ENCODE assay signal across 20 cellular contexts in the genomic region with DNA sequence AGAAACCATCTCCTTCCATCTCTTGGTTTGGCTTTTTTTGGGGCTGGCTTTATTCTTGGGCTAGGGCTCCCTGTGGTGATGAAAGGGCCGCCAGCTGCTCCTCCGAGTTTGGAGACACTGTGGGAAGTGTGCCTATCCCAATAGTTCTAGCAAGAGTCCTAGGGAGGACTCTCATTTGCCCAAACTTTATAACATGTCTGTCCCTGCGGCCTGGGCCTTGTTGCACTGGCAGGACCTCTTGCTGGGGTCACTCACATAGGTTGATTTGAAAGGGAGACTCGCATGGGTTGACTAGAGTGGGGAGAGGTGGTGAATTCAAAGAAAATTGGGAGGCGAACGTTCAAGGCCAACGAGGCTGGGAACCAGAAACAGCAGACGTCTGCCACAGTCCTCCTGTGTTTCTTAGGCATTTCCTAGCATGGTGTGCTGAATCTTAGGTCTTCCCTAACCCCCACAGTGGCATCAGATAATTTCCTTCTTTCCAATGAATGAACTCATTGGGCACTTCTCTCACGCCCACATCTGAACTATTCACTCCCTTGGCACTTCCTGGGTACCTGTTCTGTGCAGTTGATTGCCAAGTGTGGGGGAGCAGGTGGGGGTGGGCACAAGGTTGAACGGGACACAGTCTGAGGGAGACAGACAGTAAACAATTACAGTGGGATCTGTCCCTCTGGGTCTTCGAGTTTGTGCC. TPM values are rescaled to one million over a fixed set of nuclear protein-coding genes. Genes with fewer than 3 reads are reported as not detected.
DNase-seq lines count a peak whose midpoint lies in the region; ATAC-seq, FAIRE-seq and TF ChIP-seq lines count a peak whose summit lies in the region.
"Had no signal": no experiment of that assay in that cellular context is flagged by ENCODE, and none has a peak within 500 bp of the region (broad histone marks: within the 10 kb centered on the region; RNA-seq: fewer than 3 reads in every experiment).

No MANE protein-coding gene starts in this region.

- H3K27ac ChIP-seq in H1 (ENCODE audit: low read depth, low read length) (no peak overlapping the region), mesenchymal stem cell (ENCODE audit: low read length, poor library complexity, severe bottlenecking) (no peak overlapping the region)
- H3K27ac ChIP-seq: BLaER1 treated with 17β-estradiol and CSF1 and Interleukin-3, amounts not matched to agents 10 nM and 100 nM; HL-60 had no signal

- TF ChIP-seq RAD21 in Ishikawa (IDR thresholded peaks at IDR 0.05; ENCODE audit: low read depth) (no peak), H1 (IDR thresholded peaks at IDR 0.05 in 1 of 2, conservative IDR thresholded peaks at IDR 0.05 in 1 of 2; ENCODE audit: low read depth in 2 of 2, low read length in 2 of 2) (no peak)

- H3K4ac ChIP-seq in H1 (replicated peaks; ENCODE audit: insufficient read length, low read depth, low read length) (no peak overlapping the region), mesenchymal stem cell (ENCODE audit: low read depth in 1 of 2, low read length in 2 of 2) (no peak overlapping the region)

- no peak for ATAC-seq in HG03378 (IDR thresholded peaks at IDR 0.05; ENCODE audit: unreplicated experiment)
- no peak for ATAC-seq in GM19351 (IDR thresholded peaks at IDR 0.05; ENCODE audit: unreplicated experiment)
- ATAC-seq in GM19397 (IDR thresholded peaks at IDR 0.05; ENCODE audit: unreplicated experiment): no peak
- ATAC-seq: K562 had no signal

- TF ChIP-seq CTCF in Calu3 (IDR thresholded peaks at IDR 0.05; ENCODE audit: unreplicated experiment): no peak
- TF ChIP-seq CTCF in H1 (IDR thresholded peaks at IDR 0.05; ENCODE audit: control extremely low read depth in 1 of 3, insufficient read depth in 1 of 3, low read depth in 1 of 3, low read length in 3 of 3): no peak

- H3K9me3 ChIP-seq in H1 (ENCODE audit: insufficient read depth in 2 of 2, low read depth in 1 of 2, low read length in 1 of 2): no peaks in the 10 kb centered on the region
- H3K9me3 ChIP-seq in mesenchymal stem cell (ENCODE audit: control insufficient read depth, low read length): no peaks in the 10 kb centered on the region
- H3K9me3 ChIP-seq: BLaER1 treated with 17β-estradiol and CSF1 and Interleukin-3, amounts not matched to agents 10 nM and 100 nM had no signal

- H3K23ac ChIP-seq in H1 (ENCODE audit: insufficient read length) (no peak overlapping the region), mesenchymal stem cell (ENCODE audit: low read length in 2 of 2) (no peak overlapping the region)

- H4K91ac ChIP-seq in H1 (replicated peaks; ENCODE audit: insufficient read length, low read length) (no peak overlapping the region), mesenchymal stem cell (ENCODE audit: low read length) (no peak overlapping the region)

- H3K9ac ChIP-seq in H1 (replicated peaks in 1 of 4; ENCODE audit: extremely low read depth in 1 of 4, low read depth in 3 of 4, low read length in 3 of 4) (no peak overlapping the region), mesenchymal stem cell (ENCODE audit: low read length) (no peak overlapping the region)
- H3K9ac ChIP-seq: BLaER1 treated with 17β-estradiol and CSF1 and Interleukin-3, amounts not matched to agents 10 nM and 100 nM had no signal

- H3K36me3 ChIP-seq in H1 (ENCODE audit: control insufficient read depth in 2 of 4, insufficient read depth in 4 of 4, low read length in 3 of 4) (no peaks in the 10 kb centered on the region), mesenchymal stem cell (ENCODE audit: control insufficient read depth in 1 of 2, insufficient read depth in 2 of 2, low read depth in 1 of 2, low read length in 2 of 2) (no peaks in the 10 kb centered on the region)
- H3K36me3 ChIP-seq: BLaER1 treated with 17β-estradiol and CSF1 and Interleukin-3, amounts not matched to agents 10 nM and 100 nM had no signal

- H3K23me2 ChIP-seq in H1 (ENCODE audit: low read depth, low read length): no peaks in the 10 kb centered on the region

- no peak overlapping the region for H3K4me2 ChIP-seq in H1 (ENCODE audit: insufficient read depth in 1 of 2, low read depth in 2 of 2, low read length in 2 of 2)
- H3K4me2 ChIP-seq in mesenchymal stem cell (ENCODE audit: low read length, poor library complexity, severe bottlenecking): no peak overlapping the region
- H3K4me2 ChIP-seq: BLaER1 treated with 17β-estradiol and CSF1 and Interleukin-3, amounts not matched to agents 10 nM and 100 nM had no signal

- BruUV-seq in Calu3 (replicated peaks; lab: Mats Ljungman, UMichigan): no TSS peak

- H3K14ac ChIP-seq in H1 (ENCODE audit: insufficient read length): no peak overlapping the region
- no peak overlapping the region for H3K14ac ChIP-seq in mesenchymal stem cell (ENCODE audit: low read length in 2 of 2)

- H2AFZ ChIP-seq in H1 (ENCODE audit: low read length) (peak overlapping the region; percentile 4; the same call in 1 of the 2 replicates), mesenchymal stem cell (ENCODE audit: low read depth, low read length) (no peak overlapping the region)

- H3K18ac ChIP-seq in H1 (ENCODE audit: extremely low read depth, low read length) (no peak overlapping the region), mesenchymal stem cell (ENCODE audit: low read depth in 1 of 2, low read length in 2 of 2) (no peak overlapping the region)

- H2BK15ac ChIP-seq in H1 (ENCODE audit: low read length): no peak overlapping the region
- no peak overlapping the region for H2BK15ac ChIP-seq in mesenchymal stem cell (ENCODE audit: low read depth, poor library complexity, severe bottlenecking)

- 84% methylated on average over 11 of the region's 11 CpGs; no CpG with 5 or more reads in 1 of the 2 experiments for WGBS in H1 (ENCODE audit: extremely low coverage in 1 of 2, insufficient coverage in 1 of 2, insufficient read length in 1 of 2, insufficient replicate concordance in 2 of 2, low coverage in 1 of 2, low lambda C conversion rate in 2 of 2, missing lambda C conversion rate in 1 of 2), 2 experiments
- WGBS in mesenchymal stem cell: 88% methylated on average over 9 of the region's 11 CpGs

- H4K20me1 ChIP-seq in H1 (replicated peaks in 1 of 2; ENCODE audit: control insufficient read depth in 1 of 2, insufficient read depth in 2 of 2, low read length in 2 of 2): peaks cover 0 to 2% of the 10 kb centered on the region in 2 experiments
- H4K20me1 ChIP-seq: BLaER1 treated with 17β-estradiol and CSF1 and Interleukin-3, amounts not matched to agents 10 nM and 100 nM had no signal

- H4K8ac ChIP-seq in H1 (ENCODE audit: extremely low read depth, insufficient read depth, low read length) (no peak overlapping the region), mesenchymal stem cell (ENCODE audit: low read length) (no peak overlapping the region)

- H3K79me1 ChIP-seq in H1 (ENCODE audit: low read depth, low read length): no peaks in the 10 kb centered on the region
- H3K79me1 ChIP-seq in mesenchymal stem cell (replicated peaks; ENCODE audit: low read length, poor library complexity, severe bottlenecking): no peaks in the 10 kb centered on the region

- intact Hi-C loops in Calu3 (cut with micrococcal nuclease; ENCODE audit: unreplicated experiment): loop anchor here (2.0 kb wide), 2 partner anchors 61 to 113 kb away; partner anchors contain the start of gene CLASP1

- H3K9me3 Mint-ChIP-seq in Calu3 (ENCODE audit: low read depth, unreplicated experiment): no peaks in the 10 kb centered on the region
- H3K9me3 Mint-ChIP-seq: CD8-positive, alpha-beta memory T cell had no signal

- CTCF ChIA-PET in Calu3 (lab: Charles Lee): no interaction called here
- CTCF ChIA-PET in H1 (lab: Charles Lee; ENCODE audit: partially characterized antibody): no interaction called here

- H3K4me3 ChIP-seq in H1 (ENCODE audit: extremely low read depth in 1 of 4, insufficient read depth in 2 of 4, low read depth in 3 of 4, low read length in 4 of 4): no peak overlapping the region
- H3K4me3 ChIP-seq in mesenchymal stem cell (ENCODE audit: insufficient read depth in 1 of 2, low read depth in 1 of 2, low read length in 2 of 2): no peak overlapping the region
- H3K4me3 ChIP-seq: BLaER1 treated with 17β-estradiol and CSF1 and Interleukin-3, amounts not matched to agents 10 nM and 100 nM; K562 had no signal

- peak overlapping the region; percentile 60 for H3K4me3 Mint-ChIP-seq in Calu3 (ENCODE audit: low read depth, unreplicated experiment)
- H3K4me3 Mint-ChIP-seq: CD8-positive, alpha-beta memory T cell had no signal

- peaks cover 0 to 6% (median 0%) of the 10 kb centered on the region in 4 experiments; a peak in 2 of 7 replicates for H3K4me1 ChIP-seq in H1 (replicated peaks in 1 of 4; ENCODE audit: control insufficient read depth in 3 of 4, insufficient read depth in 4 of 4, low read length in 3 of 4)
- peaks cover 17% of the 10 kb centered on the region for H3K4me1 ChIP-seq in mesenchymal stem cell (ENCODE audit: control insufficient read depth, insufficient read depth, low read depth, low read length)

- no peak for TF ChIP-seq POLR2A in H1 (IDR thresholded peaks at IDR 0.05; ENCODE audit: control extremely low read depth in 1 of 2, low read depth in 2 of 2, low read length in 2 of 2)

- H3K36me3 Mint-ChIP-seq in Calu3 (ENCODE audit: insufficient read depth, unreplicated experiment): peaks cover 27% of the 10 kb centered on the region

- H2BK120ac ChIP-seq in H1 (replicated peaks; ENCODE audit: low read depth, low read length) (no peak overlapping the region), mesenchymal stem cell (ENCODE audit: low read depth, low read length) (no peak overlapping the region)

- peaks cover 71% of the 10 kb centered on the region for H3K4me1 Mint-ChIP-seq in Calu3 (ENCODE audit: low read depth, unreplicated experiment)
- H3K4me1 Mint-ChIP-seq: CD8-positive, alpha-beta memory T cell had no signal

- H3K27me3 ChIP-seq in H1 (replicated peaks in 1 of 4; ENCODE audit: control insufficient read depth in 3 of 4, extremely low read depth in 1 of 4, insufficient read depth in 3 of 4, low read length in 3 of 4): no peaks in the 10 kb centered on the region
- H3K27me3 ChIP-seq in mesenchymal stem cell (ENCODE audit: control insufficient read depth in 1 of 2, insufficient read depth in 1 of 2, low read length in 2 of 2): no peaks in the 10 kb centered on the region
- H3K27me3 ChIP-seq: BLaER1 treated with 17β-estradiol and CSF1 and Interleukin-3, amounts not matched to agents 10 nM and 100 nM had no signal

- H3K56ac ChIP-seq in H1 (replicated peaks; ENCODE audit: insufficient read length, low read depth, low read length): no peak overlapping the region

- DNase-seq in Calu3 (peak; percentile 72), H1 (ENCODE audit: low read depth in 1 of 2, low spot score in 2 of 2) (no peak), mesenchymal stem cell (no peak), SKM-1 (lab: John Stamatoyannopoulos, UW; ENCODE audit: unreplicated experiment) (no peak)
- DNase-seq: CD8-positive, alpha-beta memory T cell; DMS79 treated with DMSO at 0.1 percent for 48 hours; HCEC 1CT; MV-4-11; NCI-H1417; NCI-H1930; NCI-H526 treated with DMSO at 0.1 percent for 48 hours; Right ventricle myocardium superior had no signal

- 0 out of 2 replicates have a peak overlapping the region, but pooled peaks have one; percentile 36 for H2BK20ac ChIP-seq in H1 (ENCODE audit: low read length)

- POLR2A ChIA-PET in H1 (lab: Charles Lee; ENCODE audit: partially characterized antibody): interaction anchor here (1.3 to 2.7 kb wide), 3 partner anchors 27 to 180 kb away, joined by 3 to 6 read pairs (median 5); partner anchors contain the start of gene RNU4ATAC

- H2BK5ac ChIP-seq in H1 (ENCODE audit: low read depth, low read length) (no peak overlapping the region), mesenchymal stem cell (ENCODE audit: low read depth, low read length, poor library complexity, severe bottlenecking) (peak overlapping the region; percentile 63)

- H4K5ac ChIP-seq in H1 (ENCODE audit: insufficient read length, low read depth, low read length): no peak overlapping the region

- no peak for FAIRE-seq in H1 (lab: Jason Lieb, UNC)
- FAIRE-seq: A204.1, K562 had no signal

- no peak overlapping the region for H2AK5ac ChIP-seq in H1 (ENCODE audit: low read depth, low read length)
- H2AK5ac ChIP-seq in mesenchymal stem cell (ENCODE audit: low read length, severe bottlenecking): peak overlapping the region; percentile 57

- H3K27me3 Mint-ChIP-seq in Calu3 (ENCODE audit: unreplicated experiment): no peaks in the 10 kb centered on the region

- H3K27ac Mint-ChIP-seq in Calu3 (ENCODE audit: unreplicated experiment): peak overlapping the region; percentile 92

- H2BK12ac ChIP-seq in H1 (ENCODE audit: low read depth, low read length): no peak overlapping the region
- H2BK12ac ChIP-seq in mesenchymal stem cell (ENCODE audit: low read length in 2 of 2): no peak overlapping the region

- TF ChIP-seq EP300 in Ishikawa (IDR thresholded peaks at IDR 0.05; ENCODE audit: borderline replicate concordance) (no peak; the same call in 1 of the 2 replicates), H1 (IDR thresholded peaks at IDR 0.05; ENCODE audit: borderline replicate concordance in 1 of 2, low read depth in 2 of 2, low read length in 2 of 2) (no peak)

- no peaks in the 10 kb centered on the region for H3K79me2 ChIP-seq in H1 (ENCODE audit: control insufficient read depth in 1 of 2, insufficient read depth in 2 of 2, low read length in 2 of 2)

RNA-seq across cellular contexts. Expression of gene NIFK, which starts 26.8 kb away (rescaled TPM):
- total RNA-seq in Calu3 (2022): 82.9 and 95.2 TPM in 2 replicates
- total RNA-seq in H1 (2021; fragmentation: NEBNext Ultra II Directional; extraction: Animal tissue kit (Norgen Biotek cat#: 25700)): 99.3 and 117 TPM in 2 replicates
- polyA plus RNA-seq in H1 (2011; rRNA removed): 12.2 and 24.4 TPM in 2 replicates
- polyA plus RNA-seq in H1 (2011; cell fraction: cytosol; rRNA removed): 28.9 TPM
- polyA plus RNA-seq in H1 (2011; cell fraction: nucleus; rRNA removed): 9.9 TPM
- polyA plus RNA-seq in H1 (2012, experiment 1 of 2): 38.2 to 75.3 TPM (median 47.9 TPM) in 4 replicates
- 9.8 TPM for polyA plus RNA-seq in H1 (2012, experiment 2 of 2)
- 178 TPM for polyA plus RNA-seq in H1 (2013, experiment 1 of 2)
- 171 TPM for polyA plus RNA-seq in H1 (2013, experiment 2 of 2)
- 14.6 and 16.2 TPM in 2 replicates for polyA minus RNA-seq in H1 (2011; rRNA and poly(A)+ RNA removed)
- 16.1 TPM for polyA minus RNA-seq in H1 (2011; cell fraction: cytosol; rRNA and poly(A)+ RNA removed)
- 21.0 TPM for polyA minus RNA-seq in H1 (2011; cell fraction: nucleus; rRNA and poly(A)+ RNA removed)
- 75.3 TPM for polyA plus RNA-seq in mesenchymal stem cell (2013, experiment 1 of 2)
- polyA plus RNA-seq in mesenchymal stem cell (2013, experiment 2 of 2): 68.7 TPM

RNA-seq across cellular contexts. Expression of gene TSN, which starts 45.5 kb away (rescaled TPM):
- total RNA-seq in Calu3 (2022): 125 and 142 TPM in 2 replicates
- total RNA-seq in H1 (2021; fragmentation: NEBNext Ultra II Directional; extraction: Animal tissue kit (Norgen Biotek cat#: 25700)): 96.1 and 96.3 TPM in 2 replicates
- 30.6 and 44.4 TPM in 2 replicates for polyA plus RNA-seq in H1 (2011; rRNA removed)
- 41.2 TPM for polyA plus RNA-seq in H1 (2011; cell fraction: cytosol; rRNA removed)
- polyA plus RNA-seq in H1 (2011; cell fraction: nucleus; rRNA removed): 20.6 TPM
- polyA plus RNA-seq in H1 (2012, experiment 1 of 2): 45.5 to 71.2 TPM (median 55.4 TPM) in 4 replicates
- polyA plus RNA-seq in H1 (2012, experiment 2 of 2): 11.8 TPM
- 45.9 TPM for polyA plus RNA-seq in H1 (2013, experiment 1 of 2)
- 49.5 TPM for polyA plus RNA-seq in H1 (2013, experiment 2 of 2)
- polyA minus RNA-seq in H1 (2011; rRNA and poly(A)+ RNA removed): 50.1 and 67.4 TPM in 2 replicates
- polyA minus RNA-seq in H1 (2011; cell fraction: cytosol; rRNA and poly(A)+ RNA removed): 44.2 TPM
- polyA minus RNA-seq in H1 (2011; cell fraction: nucleus; rRNA and poly(A)+ RNA removed): 54.5 TPM
- polyA plus RNA-seq in mesenchymal stem cell (2013, experiment 1 of 2): 28.6 TPM
- polyA plus RNA-seq in mesenchymal stem cell (2013, experiment 2 of 2): 29.9 TPM
